1 cellular context compared by ENCODE assay signal in the genomic region with DNA sequence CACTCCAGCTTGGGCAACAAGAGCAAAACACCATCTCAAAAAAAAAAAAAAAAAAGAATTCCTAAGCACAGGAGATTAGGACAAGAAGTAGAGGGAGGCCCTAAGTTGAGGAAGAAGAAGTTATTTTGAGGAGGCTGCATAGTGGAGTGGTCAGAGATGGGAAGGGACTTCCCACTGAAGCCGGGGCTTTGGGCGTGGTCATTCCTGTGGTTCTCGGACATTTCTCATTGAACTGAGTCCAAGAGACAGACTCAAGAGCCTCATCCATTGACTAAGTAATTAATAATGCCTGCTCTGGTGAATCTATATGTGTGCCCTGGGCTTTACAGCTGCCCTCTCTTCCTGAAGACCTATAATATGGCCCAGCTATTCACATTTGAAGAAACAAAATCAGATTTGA.
TF ChIP-seq lines count a peak whose summit lies in the region.

No MANE protein-coding gene starts in this region.

TF ChIP-seq in SK-N-SH treated with all-trans-retinoic acid at 6 μM for 48 hours, 23 proteins besides CTCF, POLR2A, EP300 and RAD21 (continued from another document):
- TF ChIP-seq, protein P1, sequence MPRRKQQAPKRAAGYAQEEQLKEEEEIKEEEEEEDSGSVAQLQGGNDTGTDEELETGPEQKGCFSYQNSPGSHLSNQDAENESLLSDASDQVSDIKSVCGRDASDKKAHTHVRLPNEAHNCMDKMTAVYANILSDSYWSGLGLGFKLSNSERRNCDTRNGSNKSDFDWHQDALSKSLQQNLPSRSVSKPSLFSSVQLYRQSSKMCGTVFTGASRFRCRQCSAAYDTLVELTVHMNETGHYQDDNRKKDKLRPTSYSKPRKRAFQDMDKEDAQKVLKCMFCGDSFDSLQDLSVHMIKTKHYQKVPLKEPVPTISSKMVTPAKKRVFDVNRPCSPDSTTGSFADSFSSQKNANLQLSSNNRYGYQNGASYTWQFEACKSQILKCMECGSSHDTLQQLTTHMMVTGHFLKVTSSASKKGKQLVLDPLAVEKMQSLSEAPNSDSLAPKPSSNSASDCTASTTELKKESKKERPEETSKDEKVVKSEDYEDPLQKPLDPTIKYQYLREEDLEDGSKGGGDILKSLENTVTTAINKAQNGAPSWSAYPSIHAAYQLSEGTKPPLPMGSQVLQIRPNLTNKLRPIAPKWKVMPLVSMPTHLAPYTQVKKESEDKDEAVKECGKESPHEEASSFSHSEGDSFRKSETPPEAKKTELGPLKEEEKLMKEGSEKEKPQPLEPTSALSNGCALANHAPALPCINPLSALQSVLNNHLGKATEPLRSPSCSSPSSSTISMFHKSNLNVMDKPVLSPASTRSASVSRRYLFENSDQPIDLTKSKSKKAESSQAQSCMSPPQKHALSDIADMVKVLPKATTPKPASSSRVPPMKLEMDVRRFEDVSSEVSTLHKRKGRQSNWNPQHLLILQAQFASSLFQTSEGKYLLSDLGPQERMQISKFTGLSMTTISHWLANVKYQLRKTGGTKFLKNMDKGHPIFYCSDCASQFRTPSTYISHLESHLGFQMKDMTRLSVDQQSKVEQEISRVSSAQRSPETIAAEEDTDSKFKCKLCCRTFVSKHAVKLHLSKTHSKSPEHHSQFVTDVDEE (CRISPR knock-in tag; IDR thresholded peaks at IDR 0.05), result no peak
- no peak for TF ChIP-seq ZNF8 (CRISPR knock-in tag; IDR thresholded peaks at IDR 0.05)
- TF ChIP-seq ZFP3 (CRISPR knock-in tag; IDR thresholded peaks at IDR 0.05), result no peak
